In the genomic region with DNA sequence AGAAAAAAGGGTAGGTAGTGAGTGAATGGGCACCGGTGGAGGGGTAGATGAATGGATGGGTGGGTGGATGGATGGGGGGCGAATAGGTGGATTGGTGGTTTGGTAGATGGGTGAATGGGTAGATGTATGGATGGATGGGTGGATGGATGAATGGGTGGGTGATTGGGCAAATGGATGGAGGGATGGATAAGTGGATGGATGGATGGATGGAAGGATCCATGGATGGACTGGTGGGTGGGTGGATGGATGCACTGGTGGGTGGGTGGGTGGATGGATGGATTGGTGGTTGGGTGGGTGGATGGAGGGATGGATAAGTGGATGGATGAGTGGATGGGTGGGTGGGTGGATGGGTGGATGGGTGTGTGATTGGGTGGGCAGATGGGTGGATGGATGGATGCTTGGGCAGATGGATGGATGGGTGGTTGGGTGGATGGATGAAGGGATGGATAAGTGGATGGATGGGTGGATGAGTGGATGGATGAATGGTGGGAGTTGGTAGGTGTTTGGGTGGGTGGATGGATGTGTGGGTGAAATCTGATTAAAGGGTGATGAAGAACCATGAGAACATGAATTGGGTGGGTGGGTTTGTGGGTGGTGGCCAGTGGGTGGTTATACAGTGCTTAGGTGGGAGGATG, we compare ENCODE assay signal across 26 cellular contexts. TPM values are rescaled to one million over a fixed set of nuclear protein-coding genes. Genes with fewer than 3 reads are reported as not detected.
A peak's percentile ranks its signal among the peaks of the same experiment; 100 is the strongest.
DNase-seq lines count a peak whose midpoint lies in the region; FAIRE-seq and TF ChIP-seq lines count a peak whose summit lies in the region.
"Had no signal": no experiment of that assay in that cellular context is flagged by ENCODE, and none has a peak within 500 bp of the region (broad histone marks: within the 10 kb centered on the region; RNA-seq: fewer than 3 reads in every experiment).

No MANE protein-coding gene starts in this region.

- no peak overlapping the region for H4K5ac ChIP-seq in H1 (ENCODE audit: insufficient read length, low read depth, low read length)

- H3K27ac Mint-ChIP-seq in activated CD4-positive, alpha-beta memory T cell treated with anti-CD3 and anti-CD28 coated beads, Interleukin-2, amount 10 ng/mL, durations not matched to agents 7 days and 5 days, result no peak overlapping the region
- H3K27ac Mint-ChIP-seq in activated CD4-positive, alpha-beta memory T cell treated with anti-CD3 and anti-CD28 coated beads for 36 hours, result no peak overlapping the region
- H3K27ac Mint-ChIP-seq in HFFc6 (no peak overlapping the region), neural progenitor cell (no peak overlapping the region)
- H3K27ac Mint-ChIP-seq: T-cell had no signal

- DNase-seq in activated CD4-positive, alpha-beta memory T cell treated with anti-CD3 and anti-CD28 coated beads, Interleukin-2, amount 10 ng/mL, durations not matched to agents 7 days and 5 days, result no peak
- DNase-seq in activated CD4-positive, alpha-beta memory T cell treated with anti-CD3 and anti-CD28 coated beads for 36 hours, result no peak
- DNase-seq in HFFc6, result no peak
- DNase-seq in H1 (ENCODE audit: low read depth in 1 of 2, low spot score in 2 of 2), result no peak
- no peak for DNase-seq in neural progenitor cell (ENCODE audit: low spot score)
- DNase-seq in NCI-H82 treated with DMSO at 0.1 percent for 48 hours (lab: John Stamatoyannopoulos, UW; ENCODE audit: unreplicated experiment), result no peak
- DNase-seq in Peyer's patch, result no peak
- DNase-seq in stomach, result no peak
- DNase-seq: activated CD8-positive, alpha-beta memory T cell treated with anti-CD3 and anti-CD28 coated beads for 24 hours; activated effector memory CD4-positive, alpha-beta T cell treated with Interleukin-2 at 50 U/mL for 16 hours; activated T-cell treated with anti-CD3 and anti-CD28 coated beads for 4 hours; central memory CD4-positive, alpha-beta T cell; NCI-H1105; stimulated activated CD8-positive, alpha-beta memory T cell treated with anti-CD3 and anti-CD28 coated beads, Interleukin-4, amount 100 ng/mL, for 48 hours; stimulated activated naive CD8-positive, alpha-beta T cell treated with anti-CD3 and anti-CD28 coated beads, Interleukin-15, amount 100 ng/mL, for 72 hours; T-cell had no signal

- no peak overlapping the region for H3K4ac ChIP-seq in H1 (replicated peaks; ENCODE audit: insufficient read length, low read depth, low read length)

- H3K9ac ChIP-seq in H1 (replicated peaks in 1 of 4; ENCODE audit: extremely low read depth in 1 of 4, low read depth in 3 of 4, low read length in 3 of 4) (no peak overlapping the region), neural progenitor cell (no peak overlapping the region)

- intact Hi-C loops in activated CD4-positive, alpha-beta memory T cell treated with anti-CD3 and anti-CD28 coated beads for 36 hours (cut with micrococcal nuclease), result loop anchor here (5.0 to 10.0 kb wide), 2 partner anchors 60 to 213 kb away; a partner anchor contains a TSS
- intact Hi-C loops in stomach (cut with DNase I; ENCODE audit: low total_unique reads), result loop anchor here (10.0 kb wide), 1 partner anchor 200 kb away; a partner anchor contains a TSS

- 86 to 100% methylated on average over 1 to 2 of the region's 2 CpGs for WGBS in H1 (ENCODE audit: extremely low coverage in 1 of 2, insufficient coverage in 1 of 2, insufficient read length in 1 of 2, insufficient replicate concordance in 2 of 2, low coverage in 1 of 2, low lambda C conversion rate in 2 of 2, missing lambda C conversion rate in 1 of 2), 2 experiments
- WGBS in stomach, 5 donors, result 86 to 94% (median 91%) methylated on average over 2 of the region's 2 CpGs

- TF ChIP-seq EP300 in H1 (IDR thresholded peaks at IDR 0.05; ENCODE audit: borderline replicate concordance in 1 of 2, low read depth in 2 of 2, low read length in 2 of 2) (no peak), stomach (IDR thresholded peaks at IDR 0.05) (no peak)

- H2BK20ac ChIP-seq in H1 (ENCODE audit: low read length), result no peak overlapping the region

- no peak overlapping the region for H3K4me3 ChIP-seq in H1 (ENCODE audit: extremely low read depth in 1 of 4, insufficient read depth in 2 of 4, low read depth in 3 of 4, low read length in 4 of 4)
- no peak overlapping the region for H3K4me3 ChIP-seq in neural progenitor cell
- H3K4me3 ChIP-seq in Peyer's patch, result no peak overlapping the region
- no peak overlapping the region for H3K4me3 ChIP-seq in stomach
- H3K4me3 ChIP-seq: A549, tibial artery had no signal

- no peak overlapping the region for H3K4me2 ChIP-seq in H1 (ENCODE audit: insufficient read depth in 1 of 2, low read depth in 2 of 2, low read length in 2 of 2)
- H3K4me2 ChIP-seq in neural progenitor cell, result no peak overlapping the region
- H3K4me2 ChIP-seq: A549 had no signal

- H3K9me3 Mint-ChIP-seq in activated CD4-positive, alpha-beta memory T cell treated with anti-CD3 and anti-CD28 coated beads, Interleukin-2, amount 10 ng/mL, durations not matched to agents 7 days and 5 days, result no peaks in the 10 kb centered on the region
- no peaks in the 10 kb centered on the region for H3K9me3 Mint-ChIP-seq in activated CD4-positive, alpha-beta memory T cell treated with anti-CD3 and anti-CD28 coated beads for 36 hours
- H3K9me3 Mint-ChIP-seq in HFFc6 (no peaks in the 10 kb centered on the region), neural progenitor cell (no peaks in the 10 kb centered on the region)
- H3K9me3 Mint-ChIP-seq: stimulated activated naive CD8-positive, alpha-beta T cell treated with anti-CD3 and anti-CD28 coated beads, Interleukin-15, amount 100 ng/mL, for 72 hours; T-cell had no signal

- peaks cover 4% of the 10 kb centered on the region for H3K27me3 Mint-ChIP-seq in activated CD4-positive, alpha-beta memory T cell treated with anti-CD3 and anti-CD28 coated beads, Interleukin-2, amount 10 ng/mL, durations not matched to agents 7 days and 5 days
- no peaks in the 10 kb centered on the region for H3K27me3 Mint-ChIP-seq in activated CD4-positive, alpha-beta memory T cell treated with anti-CD3 and anti-CD28 coated beads for 36 hours
- H3K27me3 Mint-ChIP-seq in HFFc6 (ENCODE audit: insufficient read depth), result peaks cover 8% of the 10 kb centered on the region
- peaks cover 14% of the 10 kb centered on the region for H3K27me3 Mint-ChIP-seq in neural progenitor cell (ENCODE audit: insufficient read depth, low read depth)
- H3K27me3 Mint-ChIP-seq: stimulated activated naive CD8-positive, alpha-beta T cell treated with anti-CD3 and anti-CD28 coated beads, Interleukin-15, amount 100 ng/mL, for 72 hours had no signal

- H4K8ac ChIP-seq in H1 (ENCODE audit: extremely low read depth, insufficient read depth, low read length), result no peak overlapping the region

- POLR2A ChIA-PET in activated CD4-positive, alpha-beta memory T cell treated with anti-CD3 and anti-CD28 coated beads, Interleukin-2, amount 10 ng/mL, durations not matched to agents 7 days and 5 days (lab: Charles Lee), result no interaction called here
- POLR2A ChIA-PET in activated CD4-positive, alpha-beta memory T cell treated with anti-CD3 and anti-CD28 coated beads for 36 hours (lab: Charles Lee), result no interaction called here
- POLR2A ChIA-PET in H1 (lab: Charles Lee; ENCODE audit: partially characterized antibody), result no interaction called here

- TF ChIP-seq POLR2A in H1 (IDR thresholded peaks at IDR 0.05; ENCODE audit: control extremely low read depth in 1 of 2, low read depth in 2 of 2, low read length in 2 of 2), result no peak
- TF ChIP-seq POLR2A in Peyer's patch (IDR thresholded peaks at IDR 0.05), result no peak
- TF ChIP-seq POLR2A in stomach (IDR thresholded peaks at IDR 0.05), result no peak

- H3K4me3 Mint-ChIP-seq in activated CD4-positive, alpha-beta memory T cell treated with anti-CD3 and anti-CD28 coated beads, Interleukin-2, amount 10 ng/mL, durations not matched to agents 7 days and 5 days, result peak overlapping the region; percentile 39
- H3K4me3 Mint-ChIP-seq in activated CD4-positive, alpha-beta memory T cell treated with anti-CD3 and anti-CD28 coated beads for 36 hours, result no peak overlapping the region
- peak overlapping the region; percentile 53; the same call in 1 of the 2 replicates for H3K4me3 Mint-ChIP-seq in HFFc6
- peak overlapping the region; percentile 39 for H3K4me3 Mint-ChIP-seq in neural progenitor cell

- H3K18ac ChIP-seq in H1 (ENCODE audit: extremely low read depth, low read length), result no peak overlapping the region

- peaks cover 32% of the 10 kb centered on the region for H3K4me1 Mint-ChIP-seq in activated CD4-positive, alpha-beta memory T cell treated with anti-CD3 and anti-CD28 coated beads, Interleukin-2, amount 10 ng/mL, durations not matched to agents 7 days and 5 days
- H3K4me1 Mint-ChIP-seq in activated CD4-positive, alpha-beta memory T cell treated with anti-CD3 and anti-CD28 coated beads for 36 hours (ENCODE audit: low read depth), result peaks cover 26% of the 10 kb centered on the region
- H3K4me1 Mint-ChIP-seq in HFFc6 (ENCODE audit: low read depth) (peaks cover 14% of the 10 kb centered on the region), neural progenitor cell (peaks cover 11% of the 10 kb centered on the region)

- H4K20me1 ChIP-seq in H1 (replicated peaks in 1 of 2; ENCODE audit: control insufficient read depth in 1 of 2, insufficient read depth in 2 of 2, low read length in 2 of 2) (peaks cover 0 to 3% of the 10 kb centered on the region in 2 experiments), neural progenitor cell (ENCODE audit: low read depth) (no peaks in the 10 kb centered on the region)

- TF ChIP-seq CTCF in HFFc6 (IDR thresholded peaks at IDR 0.05) (no peak), H1 (IDR thresholded peaks at IDR 0.05; ENCODE audit: control extremely low read depth in 1 of 3, insufficient read depth in 1 of 3, low read depth in 1 of 3, low read length in 3 of 3) (no peak), neural progenitor cell (IDR thresholded peaks at IDR 0.05) (no peak), Peyer's patch (IDR thresholded peaks at IDR 0.05) (no peak), stomach (IDR thresholded peaks at IDR 0.05) (no peak)

- H3K23me2 ChIP-seq in H1 (ENCODE audit: low read depth, low read length), result peaks cover 13% of the 10 kb centered on the region

- CTCF ChIA-PET in activated CD4-positive, alpha-beta memory T cell treated with anti-CD3 and anti-CD28 coated beads, Interleukin-2, amount 10 ng/mL, durations not matched to agents 7 days and 5 days (lab: Charles Lee), result interaction anchor here (1.4 kb wide), 1 partner anchor 45 kb away, joined by 5 read pairs; no protein-coding TSS in a partner anchor
- CTCF ChIA-PET in activated CD4-positive, alpha-beta memory T cell treated with anti-CD3 and anti-CD28 coated beads for 36 hours (lab: Charles Lee), result interaction anchor here (1.1 kb wide), 1 partner anchor 45 kb away, joined by 6 read pairs; no protein-coding TSS in a partner anchor
- CTCF ChIA-PET in H1 (lab: Charles Lee; ENCODE audit: partially characterized antibody), result interaction anchor here (0.8 to 2.5 kb wide), 5 partner anchors 15 to 45 kb away, joined by 3 to 11 read pairs (median 5); no protein-coding TSS in a partner anchor

- H2AFZ ChIP-seq in H1 (ENCODE audit: low read length) (no peak overlapping the region), neural progenitor cell (replicated peaks) (no peak overlapping the region)

- no peak overlapping the region for H4K91ac ChIP-seq in H1 (replicated peaks; ENCODE audit: insufficient read length, low read length)

- no peak overlapping the region for H2BK12ac ChIP-seq in H1 (ENCODE audit: low read depth, low read length)

- H3K4me1 ChIP-seq in H1 (replicated peaks in 1 of 4; ENCODE audit: control insufficient read depth in 3 of 4, insufficient read depth in 4 of 4, low read length in 3 of 4) (peaks cover 0 to 3% (median under 1%) of the 10 kb centered on the region in 4 experiments; a peak in 3 of 7 replicates), neural progenitor cell (no peaks in the 10 kb centered on the region), Peyer's patch (peaks cover 5 to 24% (median 10%) of the 10 kb centered on the region in 4 donors), stomach (peaks cover 20 to 44% (median 34%) of the 10 kb centered on the region in 4 donors)

- H3F3A ChIP-seq in neural progenitor cell (ENCODE audit: low read depth), result peaks cover 11% of the 10 kb centered on the region

- no peak overlapping the region for H2BK15ac ChIP-seq in H1 (ENCODE audit: low read length)

- peak overlapping the region; percentile 61; the same call in 1 of the 2 replicates for H2AK5ac ChIP-seq in H1 (ENCODE audit: low read depth, low read length)

- H3K27me3 ChIP-seq in H1 (replicated peaks in 1 of 4; ENCODE audit: control insufficient read depth in 3 of 4, extremely low read depth in 1 of 4, insufficient read depth in 3 of 4, low read length in 3 of 4) (0 out of 7 replicates have a peak, but pooled peaks cover 0 to 2% (median 0%) of the 10 kb centered on the region in 4 experiments), neural progenitor cell (no peaks in the 10 kb centered on the region), Peyer's patch (no peaks in the 10 kb centered on the region), stomach (peaks cover 0 to 22% (median 0%) of the 10 kb centered on the region in 3 donors)

- H2BK120ac ChIP-seq in H1 (replicated peaks; ENCODE audit: low read depth, low read length), result no peak overlapping the region

- H3K56ac ChIP-seq in H1 (replicated peaks; ENCODE audit: insufficient read length, low read depth, low read length), result no peak overlapping the region

- H3K23ac ChIP-seq in H1 (ENCODE audit: insufficient read length), result no peak overlapping the region

- H3K36me3 ChIP-seq in H1 (ENCODE audit: control insufficient read depth in 2 of 4, insufficient read depth in 4 of 4, low read length in 3 of 4), result no peaks in the 10 kb centered on the region; a peak in 1 of 8 replicates
- no peaks in the 10 kb centered on the region for H3K36me3 ChIP-seq in neural progenitor cell
- H3K36me3 ChIP-seq in Peyer's patch, result peaks cover 0 to 6% (median 0%) of the 10 kb centered on the region in 3 donors
- peaks cover 0 to 8% (median 3%) of the 10 kb centered on the region in 4 donors for H3K36me3 ChIP-seq in stomach

- peaks cover 2% of the 10 kb centered on the region for H3K79me1 ChIP-seq in H1 (ENCODE audit: low read depth, low read length)

- no peak overlapping the region for H3K27ac ChIP-seq in H1 (ENCODE audit: low read depth, low read length)
- H3K27ac ChIP-seq in neural progenitor cell, result no peak overlapping the region
- H3K27ac ChIP-seq in Peyer's patch, result no peak overlapping the region
- H3K27ac ChIP-seq in stomach, result no peak overlapping the region
- H3K27ac ChIP-seq: A549, tibial artery had no signal

- no peak overlapping the region for H3K14ac ChIP-seq in H1 (ENCODE audit: insufficient read length)

- peaks cover 11% of the 10 kb centered on the region for H3K36me3 Mint-ChIP-seq in activated CD4-positive, alpha-beta memory T cell treated with anti-CD3 and anti-CD28 coated beads, Interleukin-2, amount 10 ng/mL, durations not matched to agents 7 days and 5 days (ENCODE audit: low read depth)
- H3K36me3 Mint-ChIP-seq in activated CD4-positive, alpha-beta memory T cell treated with anti-CD3 and anti-CD28 coated beads for 36 hours, result peaks cover 5% of the 10 kb centered on the region
- H3K36me3 Mint-ChIP-seq in HFFc6 (ENCODE audit: low read depth), result peaks cover under 1% of the 10 kb centered on the region; the same call in 1 of the 2 replicates
- H3K36me3 Mint-ChIP-seq in neural progenitor cell, result no peaks in the 10 kb centered on the region

- H3K79me2 ChIP-seq in H1 (ENCODE audit: control insufficient read depth in 1 of 2, insufficient read depth in 2 of 2, low read length in 2 of 2) (no peaks in the 10 kb centered on the region; a peak in 1 of 4 replicates), neural progenitor cell (ENCODE audit: low read depth) (peaks cover 10% of the 10 kb centered on the region)

- no peak overlapping the region for H2BK5ac ChIP-seq in H1 (ENCODE audit: low read depth, low read length)

- TF ChIP-seq RAD21 in H1 (IDR thresholded peaks at IDR 0.05 in 1 of 2, conservative IDR thresholded peaks at IDR 0.05 in 1 of 2; ENCODE audit: low read depth in 2 of 2, low read length in 2 of 2), result no peak

- FAIRE-seq in H1 (lab: Jason Lieb, UNC), result no peak
- FAIRE-seq: A549, astrocyte, islet of Langerhans had no signal

- H3K9me3 ChIP-seq in H1 (ENCODE audit: insufficient read depth in 2 of 2, low read depth in 1 of 2, low read length in 1 of 2), result no peaks in the 10 kb centered on the region
- no peaks in the 10 kb centered on the region for H3K9me3 ChIP-seq in neural progenitor cell (ENCODE audit: low read depth)
- no peaks in the 10 kb centered on the region for H3K9me3 ChIP-seq in Peyer's patch
- no peaks in the 10 kb centered on the region for H3K9me3 ChIP-seq in stomach
- H3K9me3 ChIP-seq: A549, psoas muscle, tibial artery had no signal

RNA-seq across cellular contexts. Expression of a gene that starts 2.3 kb away (rescaled TPM):
- 1 to 10 TPM; 1.3 TPM for total RNA-seq in activated CD4-positive, alpha-beta memory T cell treated with anti-CD3 and anti-CD28 coated beads, Interleukin-2, amount 10 ng/mL, durations not matched to agents 7 days and 5 days
- 1 to 10 TPM; 1.7 to 1.8 TPM for total RNA-seq in activated CD4-positive, alpha-beta memory T cell treated with anti-CD3 and anti-CD28 coated beads for 36 hours
- total RNA-seq in HFFc6 (2021; fragmentation: NEBNext Ultra II Directional; extraction: Animal tissue kit (Norgen Biotek cat#: 25700)), result under 1 TPM; 0.11 to 0.81 (median 0.54) TPM
- total RNA-seq in H1 (2021; fragmentation: NEBNext Ultra II Directional; extraction: Animal tissue kit (Norgen Biotek cat#: 25700)), result 14.1 and 14.5 TPM in 2 replicates
- polyA plus RNA-seq in H1 (2011; rRNA removed) (7.6 and 15.1 TPM in 2 replicates), stomach (1 to 10 TPM; 1.6 to 2.3 (median 1.8) TPM)
- polyA plus RNA-seq in H1 (2011; cell fraction: cytosol; rRNA removed), result 15.5 TPM
- 24.5 TPM for polyA plus RNA-seq in H1 (2011; cell fraction: nucleus; rRNA removed)
- polyA plus RNA-seq in H1 (2012, experiment 1 of 2), result 6.9 to 14.6 TPM (median 12.4 TPM) in 4 replicates
- 4.9 TPM for polyA plus RNA-seq in H1 (2012, experiment 2 of 2)
- 8.4 TPM for polyA plus RNA-seq in H1 (2013, experiment 1 of 2)
- 8.1 TPM for polyA plus RNA-seq in H1 (2013, experiment 2 of 2)
- polyA minus RNA-seq in H1 (2011; rRNA and poly(A)+ RNA removed), result 2.8 and 4.1 TPM in 2 replicates
- 7.5 TPM for polyA minus RNA-seq in H1 (2011; cell fraction: cytosol; rRNA and poly(A)+ RNA removed)
- 4.5 TPM for polyA minus RNA-seq in H1 (2011; cell fraction: nucleus; rRNA and poly(A)+ RNA removed)
- total RNA-seq in neural progenitor cell (ENCODE audit: low replicate concordance) (0.15 and 2.3 TPM in 2 replicates), Peyer's patch (1 to 10 TPM in 3 of 4 donors, under 1 TPM in 1; 0.83 to 3.9 (median 1.6) TPM), stomach (1 to 10 TPM in 3 of 5 donors, under 1 TPM in 1, not detected in 1; 0.29 to 6.1 (median 3.8) TPM)

RNA-seq across cellular contexts. Expression of a gene that starts 2.5 kb away (rescaled TPM):
- 10 to 100 TPM; 37.0 to 37.7 TPM for total RNA-seq in activated CD4-positive, alpha-beta memory T cell treated with anti-CD3 and anti-CD28 coated beads, Interleukin-2, amount 10 ng/mL, durations not matched to agents 7 days and 5 days
- 10 to 100 TPM; 28.0 to 29.7 TPM for total RNA-seq in activated CD4-positive, alpha-beta memory T cell treated with anti-CD3 and anti-CD28 coated beads for 36 hours
- 10 to 100 TPM; 23.4 to 27.5 (median 25.2) TPM for total RNA-seq in HFFc6 (2021; fragmentation: NEBNext Ultra II Directional; extraction: Animal tissue kit (Norgen Biotek cat#: 25700))
- total RNA-seq in H1 (2021; fragmentation: NEBNext Ultra II Directional; extraction: Animal tissue kit (Norgen Biotek cat#: 25700)), result 23.9 and 25.2 TPM in 2 replicates
- polyA plus RNA-seq in H1 (2011; rRNA removed) (27.0 and 39.3 TPM in 2 replicates), stomach (10 to 100 TPM; 17.7 to 23.9 (median 19.5) TPM)
- polyA plus RNA-seq in H1 (2011; cell fraction: cytosol; rRNA removed), result 28.6 TPM
- 58.9 TPM for polyA plus RNA-seq in H1 (2011; cell fraction: nucleus; rRNA removed)
- 16.1 to 28.7 TPM (median 23.5 TPM) in 4 replicates for polyA plus RNA-seq in H1 (2012, experiment 1 of 2)
- 16.6 TPM for polyA plus RNA-seq in H1 (2012, experiment 2 of 2)
- polyA plus RNA-seq in H1 (2013, experiment 1 of 2), result 15.7 TPM
- 14.1 TPM for polyA plus RNA-seq in H1 (2013, experiment 2 of 2)
- 8.0 and 9.8 TPM in 2 replicates for polyA minus RNA-seq in H1 (2011; rRNA and poly(A)+ RNA removed)
- polyA minus RNA-seq in H1 (2011; cell fraction: cytosol; rRNA and poly(A)+ RNA removed), result 19.1 TPM
- 16.1 TPM for polyA minus RNA-seq in H1 (2011; cell fraction: nucleus; rRNA and poly(A)+ RNA removed)
- total RNA-seq in neural progenitor cell (ENCODE audit: low replicate concordance) (20.1 and 27.6 TPM in 2 replicates), Peyer's patch (100 to 1,000 TPM in 1 of 4 donors, 10 to 100 TPM in 3; 55.3 to 115 (median 84.9) TPM), stomach (100 to 1,000 TPM in 2 of 5 donors, 10 to 100 TPM in 3; 14.0 to 160 (median 28.0) TPM)

RNA-seq across cellular contexts. Expression of a gene that starts 31.4 kb away (rescaled TPM):
- under 1 TPM; 0.15 to 0.38 TPM for total RNA-seq in activated CD4-positive, alpha-beta memory T cell treated with anti-CD3 and anti-CD28 coated beads, Interleukin-2, amount 10 ng/mL, durations not matched to agents 7 days and 5 days
- not detected for total RNA-seq in activated CD4-positive, alpha-beta memory T cell treated with anti-CD3 and anti-CD28 coated beads for 36 hours
- not detected for total RNA-seq in HFFc6 (2021; fragmentation: NEBNext Ultra II Directional; extraction: Animal tissue kit (Norgen Biotek cat#: 25700))
- not detected in 2 replicates for total RNA-seq in H1 (2021; fragmentation: NEBNext Ultra II Directional; extraction: Animal tissue kit (Norgen Biotek cat#: 25700))
- polyA plus RNA-seq in H1 (2011; rRNA removed) (0.12 and 0.17 TPM in 2 replicates), stomach (under 1 TPM; 0.03 to 0.61 (median 0.12) TPM)
- polyA plus RNA-seq in H1 (2011; cell fraction: cytosol; rRNA removed), result 0.12 TPM
- polyA plus RNA-seq in H1 (2011; cell fraction: nucleus; rRNA removed), result 0.17 TPM
- polyA plus RNA-seq in H1 (2012, experiment 1 of 2), result 0.08 to 0.22 TPM (median 0.13 TPM) in 3 of 4 replicates, not detected in the other
- 0.05 TPM for polyA plus RNA-seq in H1 (2012, experiment 2 of 2)
- polyA plus RNA-seq in H1 (2013, experiment 1 of 2), result 0.28 TPM
- 0.29 TPM for polyA plus RNA-seq in H1 (2013, experiment 2 of 2)
- 1.3 TPM in 1 of 2 replicates, not detected in the other for polyA minus RNA-seq in H1 (2011; rRNA and poly(A)+ RNA removed)
- polyA minus RNA-seq in H1 (2011; cell fraction: cytosol; rRNA and poly(A)+ RNA removed), result not detected
- not detected for polyA minus RNA-seq in H1 (2011; cell fraction: nucleus; rRNA and poly(A)+ RNA removed)
- total RNA-seq in neural progenitor cell (ENCODE audit: low replicate concordance) (0.06 TPM in 1 of 2 replicates, not detected in the other), Peyer's patch (100 to 1,000 TPM in 3 of 4 donors, 10 to 100 TPM in 1; 45.4 to 528 (median 270) TPM), stomach (1 to 10 TPM in 2 of 5 donors, not detected in 3; 1.1 to 7.0 TPM)
- total RNA-seq: astrocyte, H7, HT-29, occipital lobe, psoas muscle, sciatic nerve had no signal
- polyA plus RNA-seq: esophagus had no signal

RNA-seq across cellular contexts. Expression of a gene that starts 44.5 kb away (rescaled TPM):
- total RNA-seq in activated CD4-positive, alpha-beta memory T cell treated with anti-CD3 and anti-CD28 coated beads, Interleukin-2, amount 10 ng/mL, durations not matched to agents 7 days and 5 days, result 1 to 10 TPM; 4.0 TPM
- total RNA-seq in activated CD4-positive, alpha-beta memory T cell treated with anti-CD3 and anti-CD28 coated beads for 36 hours, result 10 to 100 TPM; 11.0 to 14.2 TPM
- total RNA-seq in HFFc6 (2021; fragmentation: NEBNext Ultra II Directional; extraction: Animal tissue kit (Norgen Biotek cat#: 25700)), result under 1 TPM; 0.17 to 0.61 (median 0.37) TPM
- 0.99 and 1.1 TPM in 2 replicates for total RNA-seq in H1 (2021; fragmentation: NEBNext Ultra II Directional; extraction: Animal tissue kit (Norgen Biotek cat#: 25700))
- polyA plus RNA-seq in H1 (2011; rRNA removed), result 5.2 and 8.4 TPM in 2 replicates
- polyA plus RNA-seq in H1 (2011; cell fraction: cytosol; rRNA removed), result 2.8 TPM
- polyA plus RNA-seq in H1 (2011; cell fraction: nucleus; rRNA removed), result 2.2 TPM
- 1.9 to 3.0 TPM (median 2.4 TPM) in 4 replicates for polyA plus RNA-seq in H1 (2012, experiment 1 of 2)
- 3.6 TPM for polyA plus RNA-seq in H1 (2012, experiment 2 of 2)
- polyA plus RNA-seq in H1 (2013, experiment 1 of 2), result 3.2 TPM
- polyA plus RNA-seq in H1 (2013, experiment 2 of 2), result 3.4 TPM
- 0.63 and 1.3 TPM in 2 replicates for polyA minus RNA-seq in H1 (2011; rRNA and poly(A)+ RNA removed)
- polyA minus RNA-seq in H1 (2011; cell fraction: cytosol; rRNA and poly(A)+ RNA removed), result 0.95 TPM
- 2.0 TPM for polyA minus RNA-seq in H1 (2011; cell fraction: nucleus; rRNA and poly(A)+ RNA removed)
- not detected in 2 replicates for total RNA-seq in neural progenitor cell (ENCODE audit: low replicate concordance)
- 10 to 100 TPM in 1 of 4 donors, 1 to 10 TPM in 2, not detected in 1; 1.4 to 12.4 (median 1.9) TPM for total RNA-seq in Peyer's patch
- under 1 TPM in 1 of 5 donors, not detected in 4; 0.55 TPM for total RNA-seq in stomach
- 1 to 10 TPM; 2.0 to 2.7 (median 2.7) TPM for polyA plus RNA-seq in stomach
- total RNA-seq: HT-29 had no signal

Comparison
In these comparisons a context has a peak if more than half of its experiments do, and no peak if none do; other contexts are left out.
1. RNA of a gene that starts 31.4 kb away (total RNA-seq): 45.4 to 528 TPM in Peyer's patch; 0.15 to 0.38 TPM in activated CD4-positive, alpha-beta memory T cell treated with anti-CD3 and anti-CD28 coated beads, Interleukin-2, amount 10 ng/mL, durations not matched to agents 7 days and 5 days, not detected in H1, not detected in activated CD4-positive, alpha-beta memory T cell treated with anti-CD3 and anti-CD28 coated beads for 36 hours, not detected in HFFc6, 0.06 TPM in neural progenitor cell and 1.1 to 7.0 TPM in stomach; every median in the first group is over 4 times any median in the second.